In genomic region chr16:88505405-88506082, GRCh38 we compare ENCODE assay signal across 8 cellular contexts. TPM values are rescaled to one million over a fixed set of nuclear protein-coding genes. Genes with fewer than 3 reads are reported as not detected.
DNase-seq lines count a peak whose midpoint lies in the region; ATAC-seq and TF ChIP-seq lines count a peak whose summit lies in the region.

No MANE protein-coding gene starts in this region.

- no peak overlapping the region for H3K4ac ChIP-seq in IMR-90 (ENCODE audit: low read depth, low read length)

- H3K9me1 ChIP-seq in IMR-90 (ENCODE audit: insufficient read depth, low read length): no peaks in the 10 kb centered on the region

- no peak overlapping the region for H3K9ac ChIP-seq in IMR-90 (ENCODE audit: low read depth, low read length)

- H3K27me3 ChIP-seq in IMR-90 (ENCODE audit: control insufficient read depth, insufficient read depth, low read length) (no peaks in the 10 kb centered on the region), ascending aorta (no peaks in the 10 kb centered on the region)

- TF ChIP-seq POLR2A in IMR-90 (IDR thresholded peaks at IDR 0.05; ENCODE audit: low read depth, low read length): no peak

- H3K23ac ChIP-seq in IMR-90 (ENCODE audit: low read depth, low read length): no peak overlapping the region

- peak; percentile 71 for DNase-seq in AG20443 (ENCODE audit: low spot score)
- DNase-seq in IMR-90: no peak
- peak; percentile 63 for DNase-seq in T follicular helper cell (ENCODE audit: low read depth)
- no peak for DNase-seq in ascending aorta (ENCODE audit: low spot score in 2 of 2)
- DNase-seq in lung microvascular endothelial cell (ENCODE audit: low read depth in 2 of 2): peak; percentile 19 to 52
- DNase-seq in stimulated activated CD8-positive, alpha-beta memory T cell treated with anti-CD3 and anti-CD28 coated beads, Interleukin-7, amount 100 ng/mL, for 48 hours (ENCODE audit: extremely low read depth in 1 of 2, low read depth in 1 of 2): peak; percentile 16 to 38
- no peak for DNase-seq in medulla oblongata (ENCODE audit: extremely low spot score)

- no peak overlapping the region for H3K27ac ChIP-seq in IMR-90 (ENCODE audit: insufficient read depth, low read length)
- H3K27ac ChIP-seq in ascending aorta: no peak overlapping the region

- no peak overlapping the region for H2BK20ac ChIP-seq in IMR-90 (ENCODE audit: low read depth, low read length)

- H3K4me1 ChIP-seq in IMR-90 (ENCODE audit: control insufficient read depth, insufficient read depth, low read length) (no peaks in the 10 kb centered on the region), ascending aorta (no peaks in the 10 kb centered on the region)

- no peak overlapping the region for H2BK5ac ChIP-seq in IMR-90 (ENCODE audit: low read depth, low read length, poor library complexity, severe bottlenecking)

- H3K18ac ChIP-seq in IMR-90 (ENCODE audit: low read depth, low read length): no peak overlapping the region

- WGBS in IMR-90 (ENCODE audit: extremely low coverage in 2 of 2, insufficient read length in 1 of 2), 2 experiments: no CpG with 5 or more reads among the region's 22 CpGs

- H4K8ac ChIP-seq in IMR-90 (ENCODE audit: low read depth in 2 of 2, low read length in 2 of 2): no peak overlapping the region

- no peak overlapping the region for H3K14ac ChIP-seq in IMR-90 (replicated peaks; ENCODE audit: low read depth, low read length)

- H2AK5ac ChIP-seq in IMR-90 (ENCODE audit: low read depth, low read length): no peak overlapping the region

- TF ChIP-seq CTCF in IMR-90 (conservative IDR thresholded peaks at IDR 0.05; ENCODE audit: low read depth, low read length): peak; percentile 33
- TF ChIP-seq CTCF in ascending aorta (IDR thresholded peaks at IDR 0.05): peak in 2 of 3 experiments; percentile 5 to 40

- POLR2A ChIA-PET in IMR-90 (lab: Charles Lee; ENCODE audit: unreplicated experiment): no interaction called here

- no peaks in the 10 kb centered on the region for H3K9me3 ChIP-seq in IMR-90 (ENCODE audit: control insufficient read depth, insufficient read depth, low read length)
- H3K9me3 ChIP-seq in ascending aorta: no peaks in the 10 kb centered on the region

- peaks cover 7% of the 10 kb centered on the region for H4K20me1 ChIP-seq in IMR-90 (ENCODE audit: insufficient read depth, low read length)

- no peak overlapping the region for H3K4me2 ChIP-seq in IMR-90 (ENCODE audit: low read depth, low read length)

- no peak overlapping the region for H3K4me3 ChIP-seq in IMR-90 (ENCODE audit: insufficient read depth, low read depth, low read length)
- no peak overlapping the region for H3K4me3 ChIP-seq in ascending aorta

- no TSS peak for BruUV-seq in IMR-90 (replicated peaks; lab: Mats Ljungman, UMichigan)

- H4K91ac ChIP-seq in IMR-90 (ENCODE audit: insufficient read depth, low read depth, low read length): no peak overlapping the region

- H3K79me1 ChIP-seq in IMR-90 (ENCODE audit: low read depth in 1 of 2, low read length in 2 of 2): no peaks in the 10 kb centered on the region

- peak overlapping the region; percentile 37 for H2AFZ ChIP-seq in IMR-90 (replicated peaks; ENCODE audit: low read length, poor library complexity)

- dilution Hi-C loops in IMR-90 (cut with HindIII; ENCODE audit: low sequenced_read_pairs, unreplicated experiment): no loop called here

- no peak overlapping the region for H2BK15ac ChIP-seq in IMR-90 (ENCODE audit: low read depth, low read length)

- H3K36me3 ChIP-seq in IMR-90 (ENCODE audit: control insufficient read depth, insufficient read depth, low read length): peaks cover 1% of the 10 kb centered on the region; the same call in 1 of the 2 replicates
- no peaks in the 10 kb centered on the region for H3K36me3 ChIP-seq in ascending aorta

- no peak overlapping the region for H2BK120ac ChIP-seq in IMR-90 (ENCODE audit: low read depth, low read length)

- no peak overlapping the region for H2AK9ac ChIP-seq in IMR-90 (replicated peaks; ENCODE audit: low read depth, low read length, poor library complexity)

- intact Hi-C loops in IMR-90 (cut with micrococcal nuclease): no loop called here
- intact Hi-C loops in ascending aorta (cut with DNase I): loop anchor here (5.0 kb wide), 1 partner anchor 63 kb away; no protein-coding TSS in a partner anchor

- H4K5ac ChIP-seq in IMR-90 (ENCODE audit: low read depth, low read length): no peak overlapping the region

- TF ChIP-seq RAD21 in IMR-90 (IDR thresholded peaks at IDR 0.05; ENCODE audit: low read length): peak; percentile 15; the same call in 1 of the 2 replicates

- no peak for ATAC-seq in IMR-90 (ENCODE audit: low read depth)
- ATAC-seq in HG03442 (IDR thresholded peaks at IDR 0.05; ENCODE audit: unreplicated experiment): no peak

- in situ Hi-C loops in IMR-90 (cut with MboI; ENCODE audit: low sequenced_read_pairs): no loop called here

- H3K56ac ChIP-seq in IMR-90 (ENCODE audit: extremely low read depth, insufficient read depth, low read length): no peak overlapping the region

- CTCF ChIA-PET in IMR-90 (lab: Yijun Ruan, JAX): no interaction called here

TF ChIP-seq in IMR-90, 13 proteins besides CTCF, POLR2A, EP300 and RAD21:
- no peak for TF ChIP-seq MXI1 (IDR thresholded peaks at IDR 0.05; ENCODE audit: borderline replicate concordance, low read depth, low read length)
- TF ChIP-seq RCOR1 (IDR thresholded peaks at IDR 0.05; ENCODE audit: insufficient replicate concordance, low read length): no peak
- no peak for TF ChIP-seq NFE2L2 (IDR thresholded peaks at IDR 0.05; ENCODE audit: low read depth, low read length)
- TF ChIP-seq BHLHE40 (IDR thresholded peaks at IDR 0.05; ENCODE audit: low read depth, low read length): no peak
- TF ChIP-seq MAZ (IDR thresholded peaks at IDR 0.05; ENCODE audit: borderline replicate concordance, low read depth, low read length): no peak
- no peak for TF ChIP-seq SMC3 (IDR thresholded peaks at IDR 0.05; ENCODE audit: low read depth, low read length)
- no peak for TF ChIP-seq CHD1 (IDR thresholded peaks at IDR 0.05; ENCODE audit: low read depth, low read length)
- TF ChIP-seq CEBPB (IDR thresholded peaks at IDR 0.05; ENCODE audit: low read depth, low read length): no peak
- TF ChIP-seq RFX5 (IDR thresholded peaks at IDR 0.05; ENCODE audit: low read depth, low read length): no peak
- TF ChIP-seq FOS (IDR thresholded peaks at IDR 0.05; ENCODE audit: low read depth, low read length): no peak

RNA-seq across cellular contexts. Expression of gene ZFPM1, which starts 52.5 kb away (rescaled TPM):
- total RNA-seq in IMR-90 (2012; rRNA removed) (0.28 and 0.36 TPM in 2 replicates), ascending aorta (5.5 TPM), lung microvascular endothelial cell (0.60 and 0.65 TPM in 2 replicates)
- polyA plus RNA-seq in IMR-90 (2012; rRNA removed): 1.1 and 1.8 TPM in 2 replicates
- polyA plus RNA-seq in IMR-90 (2012; cell fraction: cytosol; rRNA removed): 1.2 and 2.4 TPM in 2 replicates
- 4.0 and 9.2 TPM in 2 replicates for polyA plus RNA-seq in IMR-90 (2012; cell fraction: nucleus; rRNA removed; ENCODE audit: low replicate concordance)

Comparison
In these comparisons a context has a peak if more than half of its experiments do, and no peak if none do; other contexts are left out.
1. DNase-seq: peak in AG20443 (single experiment), T follicular helper cell (single experiment), lung microvascular endothelial cell (2 of 2) and stimulated activated CD8-positive, alpha-beta memory T cell treated with anti-CD3 and anti-CD28 coated beads, Interleukin-7, amount 100 ng/mL, for 48 hours (2 of 2); none in IMR-90 (single experiment), ascending aorta (0 of 2) and medulla oblongata (single experiment).